ENCODE assay signal across 8 cellular contexts in the genomic region with DNA sequence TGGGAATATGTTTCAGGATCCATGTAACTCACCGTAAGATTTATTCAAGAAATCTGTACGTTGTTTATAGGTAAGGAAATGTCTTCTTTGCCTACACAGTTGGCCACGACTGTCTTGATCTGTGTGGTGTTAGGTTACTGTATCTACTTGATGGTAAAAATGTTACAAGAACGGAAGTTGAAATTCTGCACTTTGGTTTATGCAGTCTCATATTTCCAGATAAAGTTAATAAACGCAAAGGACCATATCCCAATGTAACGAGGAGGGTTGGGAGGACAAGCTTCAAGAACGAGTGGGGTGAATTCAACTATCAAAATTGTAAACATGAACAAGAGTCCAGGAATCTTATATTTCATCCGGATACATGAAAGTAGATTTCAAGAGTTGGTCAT. TPM values are rescaled to one million over a fixed set of nuclear protein-coding genes. Genes with fewer than 3 reads are reported as not detected.
A peak's percentile ranks its signal among the peaks of the same experiment; 100 is the strongest.
DNase-seq lines count a peak whose midpoint lies in the region; TF ChIP-seq lines count a peak whose summit lies in the region.

No MANE protein-coding gene starts in this region.

- peak overlapping the region; percentile 70 for H3K9ac ChIP-seq in HUES48 (ENCODE audit: low read depth, low read length)

- peak overlapping the region; percentile 80 for H3K4me3 ChIP-seq in BE2C (ENCODE audit: low read depth, low read length)
- H3K4me3 ChIP-seq in HUES48 (ENCODE audit: low read depth, low read length), result peak overlapping the region; percentile 77
- peak overlapping the region; percentile 75 for H3K4me3 ChIP-seq in brain microvascular endothelial cell (ENCODE audit: low read depth, low read length)
- H3K4me3 ChIP-seq in uterus, result peak overlapping the region; percentile 86 to 98

- TF ChIP-seq POLR2A in uterus (IDR thresholded peaks at IDR 0.05), result no peak

- H3K36me3 ChIP-seq in BE2C (no peaks in the 10 kb centered on the region), HUES48 (ENCODE audit: control insufficient read depth, insufficient read depth, low read length) (no peaks in the 10 kb centered on the region), brain microvascular endothelial cell (replicated peaks) (no peaks in the 10 kb centered on the region), uterus (no peaks in the 10 kb centered on the region)

- H3K27ac ChIP-seq in HUES48 (ENCODE audit: low read depth, low read length), result peak overlapping the region; percentile 96
- no peak overlapping the region for H3K27ac ChIP-seq in brain microvascular endothelial cell
- peak overlapping the region; percentile 100 for H3K27ac ChIP-seq in uterus

- no peaks in the 10 kb centered on the region for H3K4me1 ChIP-seq in BE2C
- H3K4me1 ChIP-seq in HUES48 (ENCODE audit: control insufficient read depth, insufficient read depth, low read length), result peaks cover 28% of the 10 kb centered on the region
- peaks cover 0 to 5% of the 10 kb centered on the region in 2 donors for H3K4me1 ChIP-seq in uterus

- no peak for TF ChIP-seq CTCF in BE2C (IDR thresholded peaks at IDR 0.05; ENCODE audit: low read depth, low read length)
- no peak for TF ChIP-seq CTCF in brain microvascular endothelial cell (IDR thresholded peaks at IDR 0.05; ENCODE audit: low read depth, low read length, missing control alignments)
- TF ChIP-seq CTCF in uterus (IDR thresholded peaks at IDR 0.05), result no peak

- no peak for DNase-seq in BE2C
- no peak for DNase-seq in brain microvascular endothelial cell
- peak; percentile 14 for DNase-seq in medulla oblongata (ENCODE audit: extremely low spot score)
- DNase-seq in uterus, result no peak
- no peak for DNase-seq in activated gamma-delta T cell treated with Interleukin-2 at 50 U/mL for 16 hours
- no peak for DNase-seq in NCI-H187 treated with DMSO at 0.1 percent for 48 hours (lab: John Stamatoyannopoulos, UW)
- DNase-seq in GOT3 (lab: John Stamatoyannopoulos, UW), result no peak

- no peaks in the 10 kb centered on the region for H3K27me3 ChIP-seq in BE2C
- no peaks in the 10 kb centered on the region for H3K27me3 ChIP-seq in HUES48 (ENCODE audit: control insufficient read depth, insufficient read depth, low read length)
- no peaks in the 10 kb centered on the region for H3K27me3 ChIP-seq in brain microvascular endothelial cell (replicated peaks)
- H3K27me3 ChIP-seq in uterus, result no peaks in the 10 kb centered on the region

- in situ Hi-C loops in brain microvascular endothelial cell (cut with HindIII; ENCODE audit: low pct_ligation_motif_present, low sequenced_read_pairs), result no loop called here

- intact Hi-C loops in uterus (cut with DNase I; ENCODE audit: low total_unique reads), result no loop called here

- H3K9me3 ChIP-seq in BE2C (no peaks in the 10 kb centered on the region), HUES48 (ENCODE audit: control insufficient read depth, insufficient read depth, low read length) (no peaks in the 10 kb centered on the region), uterus (no peaks in the 10 kb centered on the region)

RNA-seq across cellular contexts. Expression of gene USF3, which starts 1.0 kb away (rescaled TPM):
- polyA plus RNA-seq in BE2C (2012; ENCODE audit: insufficient read depth, insufficient read length, low read depth), result 3.8 TPM
- 10 to 100 TPM; 14.2 to 27.1 (median 21.4) TPM for total RNA-seq in uterus

RNA-seq across cellular contexts. Expression of gene NAA50, which starts 50.6 kb away (rescaled TPM):
- 115 TPM for polyA plus RNA-seq in BE2C (2012; ENCODE audit: insufficient read depth, insufficient read length, low read depth)
- total RNA-seq in uterus, result 100 to 1,000 TPM in 2 of 4 donors, 10 to 100 TPM in 2; 90.5 to 171 (median 121) TPM

RNA-seq across cellular contexts. Expression of gene ATP6V1A, which starts 51.4 kb away (rescaled TPM):
- polyA plus RNA-seq in BE2C (2012; ENCODE audit: insufficient read depth, insufficient read length, low read depth), result 24.4 TPM
- 10 to 100 TPM; 11.5 to 81.8 (median 39.7) TPM for total RNA-seq in uterus
